ENCODE assay signal across 32 cellular contexts in the genomic region with DNA sequence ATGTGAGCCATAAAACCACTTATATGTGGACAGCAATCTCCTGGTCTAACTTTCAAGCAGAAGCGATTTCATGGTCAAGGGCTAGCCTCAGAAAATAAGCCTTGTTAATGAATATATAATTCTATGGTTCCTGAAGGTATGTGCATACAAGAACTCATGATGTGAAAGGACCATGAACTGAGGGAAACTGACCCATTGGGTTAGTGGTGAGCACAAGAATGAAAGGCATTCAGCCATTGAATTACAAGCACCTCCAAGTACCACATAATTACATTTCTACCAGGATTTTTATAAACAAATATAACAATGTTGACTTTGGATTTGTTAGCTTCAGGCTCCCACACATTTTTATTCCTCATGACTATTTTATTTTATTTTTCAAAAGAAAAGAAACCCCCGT.
"Had no signal": no experiment of that assay in that cellular context is flagged by ENCODE, and none has a peak within 500 bp of the region (broad histone marks: within the 10 kb centered on the region; RNA-seq: fewer than 3 reads in every experiment).

No MANE protein-coding gene starts in this region.

- H3K4me2 ChIP-seq: hepatocyte had no signal

- H3K36me3 Mint-ChIP-seq: activated naive CD8-positive, alpha-beta T cell treated with anti-CD3 and anti-CD28 coated beads for 36 hours; stimulated activated effector memory CD8-positive, alpha-beta T cell treated with anti-CD3 and anti-CD28 coated beads, Interleukin-12 subunit alpha, Interleukin-12 subunit beta, amount 100 ng/mL, for 72 hours; type B pancreatic cell had no signal

- H3K79me2 ChIP-seq: hepatocyte, parathyroid adenoma had no signal

- H3K9me3 ChIP-seq: ascending aorta, colonic mucosa, gastrocnemius medialis, right lobe of liver, uterus had no signal

- H3K27me3 Mint-ChIP-seq: central memory CD8-positive, alpha-beta T cell had no signal

- H3K9ac ChIP-seq: parathyroid adenoma had no signal

- FAIRE-seq: bronchial epithelial cell, kidney, TTC549 had no signal

- H3K9me3 Mint-ChIP-seq: stimulated activated effector memory CD8-positive, alpha-beta T cell treated with anti-CD3 and anti-CD28 coated beads, Interleukin-12 subunit alpha, Interleukin-12 subunit beta, amount 100 ng/mL, for 72 hours had no signal

- H2AFZ ChIP-seq: hepatocyte, parathyroid adenoma had no signal

- ATAC-seq: gastrocnemius medialis; lower lobe of right lung; naive thymus-derived CD8-positive, alpha-beta T cell; right lobe of liver; stimulated activated effector memory CD8-positive, alpha-beta T cell treated with anti-CD3 and anti-CD28 coated beads, Interleukin-12 subunit alpha, Interleukin-12 subunit beta, amount 100 ng/mL, for 72 hours had no signal

- H3K4me1 ChIP-seq: ascending aorta, colonic mucosa, gastrocnemius medialis, lower lobe of right lung, parathyroid adenoma, right lobe of liver, uterus had no signal

- H3K4me1 Mint-ChIP-seq: activated naive CD8-positive, alpha-beta T cell treated with anti-CD3 and anti-CD28 coated beads for 36 hours; central memory CD8-positive, alpha-beta T cell; naive thymus-derived CD8-positive, alpha-beta T cell; neural crest cell; stimulated activated effector memory CD8-positive, alpha-beta T cell treated with anti-CD3 and anti-CD28 coated beads, Interleukin-12 subunit alpha, Interleukin-12 subunit beta, amount 100 ng/mL, for 72 hours had no signal

- H3K27ac ChIP-seq: ascending aorta, colonic mucosa, epithelial cell of prostate, esophagus squamous epithelium, gastrocnemius medialis, hepatocyte, lower lobe of right lung, parathyroid adenoma, right lobe of liver, uterus, VCaP had no signal

- H3K36me3 ChIP-seq: ascending aorta, colonic mucosa, esophagus squamous epithelium, gastrocnemius medialis, lower lobe of right lung, right lobe of liver, uterus had no signal

- H3K27me3 ChIP-seq: ascending aorta, colonic mucosa, esophagus squamous epithelium, gastrocnemius medialis, hepatocyte, right lobe of liver, uterus had no signal

- H3K4me3 ChIP-seq: ascending aorta, colonic mucosa, esophagus squamous epithelium, gastrocnemius medialis, hepatocyte, lower lobe of right lung, right lobe of liver, skin epidermis, uterus had no signal

- H3K4me3 Mint-ChIP-seq: activated naive CD4-positive, alpha-beta T cell treated with anti-CD3 and anti-CD28 coated beads for 36 hours; activated naive CD8-positive, alpha-beta T cell treated with anti-CD3 and anti-CD28 coated beads for 36 hours; central memory CD8-positive, alpha-beta T cell; naive thymus-derived CD8-positive, alpha-beta T cell; neural crest cell; stimulated activated effector memory CD8-positive, alpha-beta T cell treated with anti-CD3 and anti-CD28 coated beads, Interleukin-12 subunit alpha, Interleukin-12 subunit beta, amount 100 ng/mL, for 72 hours; stimulated activated naive CD8-positive, alpha-beta T cell treated with anti-CD3 and anti-CD28 coated beads, Interleukin-15, Interleukin-2, amounts not matched to agents 100 ng/mL and 50 ng/mL, for 24 hours; type B pancreatic cell had no signal

- DNase-seq: activated CD4-positive, alpha-beta T cell treated with anti-CD3 and anti-CD28 coated beads for 4 hours; activated CD4-positive, alpha-beta T cell treated with anti-CD3 and anti-CD28 coated beads, Interleukin-2, amount 50 U/mL, for 4 hours; activated effector memory CD4-positive, alpha-beta T cell treated with anti-CD3 and anti-CD28 coated beads, Interleukin-2, amount 50 U/mL, for 16 hours; activated naive CD4-positive, alpha-beta T cell treated with anti-CD3 and anti-CD28 coated beads for 36 hours; activated naive CD8-positive, alpha-beta T cell treated with anti-CD3 and anti-CD28 coated beads for 36 hours; colonic mucosa; effector CD8-positive, alpha-beta T cell; esophagus squamous epithelium; gastrocnemius medialis; kidney; lower lobe of right lung; mesenchymal stem cell; naive thymus-derived CD8-positive, alpha-beta T cell; nucleus accumbens; right lobe of liver; stimulated activated CD4-positive, alpha-beta T cell treated with anti-CD3 and anti-CD28 coated beads, Interleukin-4, amount 100 ng/mL, for 24 hours; substantia nigra; T-helper 1 cell; uterus had no signal

- H3K27ac Mint-ChIP-seq: activated naive CD4-positive, alpha-beta T cell treated with anti-CD3 and anti-CD28 coated beads for 36 hours; activated naive CD8-positive, alpha-beta T cell treated with anti-CD3 and anti-CD28 coated beads for 36 hours; naive thymus-derived CD8-positive, alpha-beta T cell; stimulated activated effector memory CD8-positive, alpha-beta T cell treated with anti-CD3 and anti-CD28 coated beads, Interleukin-12 subunit alpha, Interleukin-12 subunit beta, amount 100 ng/mL, for 72 hours; stimulated activated naive CD8-positive, alpha-beta T cell treated with anti-CD3 and anti-CD28 coated beads, Interleukin-15, Interleukin-2, amounts not matched to agents 100 ng/mL and 50 ng/mL, for 24 hours; type B pancreatic cell had no signal
